In genomic region chr3:126540342-126540849, GRCh38 we compare ENCODE assay signal across 1 cellular context.
TF ChIP-seq lines count a peak whose summit lies in the region.

No MANE protein-coding gene starts in this region.

TF ChIP-seq in K562, 482 proteins besides CTCF, POLR2A, EP300 and RAD21 (continued from another document and continues in another):
- TF ChIP-seq RREB1 (CRISPR knock-in tag; IDR thresholded peaks at IDR 0.05) = no peak
- TF ChIP-seq TEAD4 (IDR thresholded peaks at IDR 0.05; ENCODE audit: low read length) = no peak
- TF ChIP-seq TEAD4 (CRISPR knock-in tag; IDR thresholded peaks at IDR 0.05; ENCODE audit: borderline replicate concordance) = no peak
- TF ChIP-seq ATF2 (CRISPR knock-in tag; IDR thresholded peaks at IDR 0.05) = no peak
- TF ChIP-seq ZNF140 (CRISPR knock-in tag; IDR thresholded peaks at IDR 0.05) = no peak
- no peak for TF ChIP-seq E2F1 (CRISPR knock-in tag; IDR thresholded peaks at IDR 0.05)
- no peak for TF ChIP-seq MTA3 (IDR thresholded peaks at IDR 0.05; ENCODE audit: borderline replicate concordance)
- no peak for TF ChIP-seq ZNF239 (CRISPR knock-in tag; IDR thresholded peaks at IDR 0.05)
- no peak for TF ChIP-seq TFAP4 (CRISPR knock-in tag; IDR thresholded peaks at IDR 0.05; ENCODE audit: borderline replicate concordance)
- no peak for TF ChIP-seq U2AF2 (optimal IDR thresholded peaks at IDR 0.05; ENCODE audit: low read depth, low read length)
- TF ChIP-seq TBP (optimal IDR thresholded peaks at IDR 0.05; ENCODE audit: low read depth, low read length) = no peak
- TF ChIP-seq CEBPG (CRISPR knock-in tag; IDR thresholded peaks at IDR 0.05) = no peak
- no peak for TF ChIP-seq CEBPG (tag; conservative IDR thresholded peaks at IDR 0.05 in 1 of 2, IDR thresholded peaks at IDR 0.05 in 1 of 2)
- TF ChIP-seq RAD51 (IDR thresholded peaks at IDR 0.05; ENCODE audit: borderline replicate concordance, low read depth) = no peak
- no peak for TF ChIP-seq E2F8 (IDR thresholded peaks at IDR 0.05; ENCODE audit: low read depth, partially characterized antibody)
- peak; percentile 62 for TF ChIP-seq FOSL1 (tag; conservative IDR thresholded peaks at IDR 0.05)
- no peak for TF ChIP-seq ELK3 (CRISPR knock-in tag; IDR thresholded peaks at IDR 0.05)
- 0 out of 4 replicates have a peak, but pooled peaks of 1 of the 2 experiments have one; percentile 23 for TF ChIP-seq TEAD1 (CRISPR knock-in tag; IDR thresholded peaks at IDR 0.05)
- TF ChIP-seq PTRF (tag; IDR thresholded peaks at IDR 0.05) = no peak; the same call in 1 of the 2 replicates
- TF ChIP-seq ZBTB34 (CRISPR knock-in tag; IDR thresholded peaks at IDR 0.05) = no peak
- no peak for TF ChIP-seq HDAC2 (IDR thresholded peaks at IDR 0.05)
- no peak for TF ChIP-seq NELFE (IDR thresholded peaks at IDR 0.05; ENCODE audit: insufficient read depth, insufficient read length)
- TF ChIP-seq ZNF354B (CRISPR knock-in tag; IDR thresholded peaks at IDR 0.05) = no peak
- no peak for TF ChIP-seq NFXL1 (CRISPR knock-in tag; IDR thresholded peaks at IDR 0.05)
- no peak for TF ChIP-seq PPARD (CRISPR knock-in tag; IDR thresholded peaks at IDR 0.05)
- TF ChIP-seq PHF21A (IDR thresholded peaks at IDR 0.05; ENCODE audit: borderline replicate concordance, low read depth) = no peak
- peak; percentile 44 for TF ChIP-seq ATF3 (IDR thresholded peaks at IDR 0.05)
- no peak for TF ChIP-seq ATF3 (CRISPR knock-in tag; conservative IDR thresholded peaks at IDR 0.05)
- no peak for TF ChIP-seq ZNF445 (CRISPR knock-in tag; IDR thresholded peaks at IDR 0.05; ENCODE audit: low read depth)
- no peak for TF ChIP-seq HMG20A (CRISPR knock-in tag; conservative IDR thresholded peaks at IDR 0.05)
- no peak for TF ChIP-seq BCL6 (CRISPR knock-in tag; IDR thresholded peaks at IDR 0.05)
- TF ChIP-seq CHD1 (IDR thresholded peaks at IDR 0.05; ENCODE audit: low read length) = no peak
- TF ChIP-seq SUPT5H (IDR thresholded peaks at IDR 0.05) = no peak
- 0 out of 4 replicates have a peak, but pooled peaks of 1 of the 2 experiments have one; percentile 17 for TF ChIP-seq ZNF639 (CRISPR knock-in tag; conservative IDR thresholded peaks at IDR 0.05 in 1 of 2, IDR thresholded peaks at IDR 0.05 in 1 of 2)
- TF ChIP-seq ZNF124 (CRISPR knock-in tag; IDR thresholded peaks at IDR 0.05) = no peak
- TF ChIP-seq HDAC1 (IDR thresholded peaks at IDR 0.05) = no peak
- no peak for TF ChIP-seq POU5F1 (IDR thresholded peaks at IDR 0.05; ENCODE audit: borderline replicate concordance, low read depth, low read length, partially characterized antibody)
- TF ChIP-seq ARNT (IDR thresholded peaks at IDR 0.05) = no peak
- no peak for TF ChIP-seq KAT8 (IDR thresholded peaks at IDR 0.05; ENCODE audit: low read depth)
- no peak for TF ChIP-seq ELF2 (CRISPR knock-in tag; IDR thresholded peaks at IDR 0.05)
- TF ChIP-seq CHD2 (IDR thresholded peaks at IDR 0.05; ENCODE audit: low read depth, low read length) = no peak
- TF ChIP-seq CHAMP1 (IDR thresholded peaks at IDR 0.05) = no peak
